3 cellular contexts compared by ENCODE assay signal in the genomic region with DNA sequence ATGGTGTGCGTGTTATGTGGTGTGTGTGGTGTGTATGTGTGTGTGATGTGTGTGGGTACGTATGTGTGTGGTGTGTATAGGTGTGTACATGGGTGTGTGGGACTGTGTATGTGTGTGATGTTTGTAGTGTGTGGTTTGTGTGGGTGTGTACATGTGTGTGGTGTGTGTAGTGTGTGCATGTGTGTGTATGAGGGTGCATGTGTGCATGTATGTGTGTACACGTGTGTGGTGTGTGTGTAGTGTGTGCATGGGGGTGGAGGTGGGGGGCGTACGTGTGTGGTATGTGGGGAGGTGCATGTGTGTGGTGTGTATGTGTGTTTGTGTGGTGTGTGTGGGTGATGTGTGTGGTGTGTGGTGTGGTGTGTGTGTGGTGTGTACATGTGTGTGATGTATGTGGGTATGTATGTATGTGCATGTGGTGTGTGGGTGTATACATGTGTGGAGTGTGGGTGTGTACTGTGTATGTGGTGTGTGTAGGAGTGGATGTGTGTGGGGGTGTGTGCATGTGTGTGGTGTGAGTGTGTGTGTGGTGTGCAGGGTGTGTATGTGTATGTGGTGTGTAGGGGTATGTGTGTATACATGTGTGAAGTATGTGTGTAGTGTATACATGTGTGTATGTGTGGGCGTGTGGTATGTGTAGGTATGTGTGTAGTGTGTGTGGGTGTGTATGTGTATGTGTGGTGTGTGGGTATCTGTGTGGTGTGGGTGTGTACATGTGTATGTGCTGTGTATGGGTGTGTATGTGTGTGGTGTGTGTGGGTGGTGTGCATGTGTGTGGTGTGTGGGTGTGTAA.
A peak's percentile ranks its signal among the peaks of the same experiment; 100 is the strongest.
TF ChIP-seq lines count a peak whose summit lies in the region.

No MANE protein-coding gene starts in this region.

TF ChIP-seq in GM12891, 5 proteins besides CTCF, POLR2A, EP300 and RAD21:
- no peak for TF ChIP-seq PAX5 (IDR thresholded peaks at IDR 0.05; ENCODE audit: insufficient read depth, low read length, severe bottlenecking)
- TF ChIP-seq POLR2AphosphoS5 (IDR thresholded peaks at IDR 0.05; ENCODE audit: low read depth, low read length) = no peak
- TF ChIP-seq POU2F2 (IDR thresholded peaks at IDR 0.05; ENCODE audit: low read depth, low read length) = no peak
- no peak for TF ChIP-seq SPI1 (IDR thresholded peaks at IDR 0.05; ENCODE audit: low read depth, low read length)
- TF ChIP-seq TAF1 (IDR thresholded peaks at IDR 0.05; ENCODE audit: low read depth, low read length) = no peak

TF ChIP-seq in HEK293, 187 proteins besides CTCF, POLR2A, EP300 and RAD21 (continues in another document):
- TF ChIP-seq ZNF623 (tag by site-specific recombination; IDR thresholded peaks at IDR 0.05) (no peak), ZNF501 (tag by site-specific recombination; IDR thresholded peaks at IDR 0.05) (no peak), ZNF544 (tag by site-specific recombination; IDR thresholded peaks at IDR 0.05) (0 out of 2 replicates have a peak, but pooled peaks have one; percentile 7), BCL11A (tag by site-specific recombination; IDR thresholded peaks at IDR 0.05; ENCODE audit: low read depth) (no peak), ZNF223 (tag by site-specific recombination; IDR thresholded peaks at IDR 0.05) (no peak), ZNF76 (tag by site-specific recombination; IDR thresholded peaks at IDR 0.05; ENCODE audit: borderline replicate concordance, low read depth) (no peak), ZNF670 (tag by site-specific recombination; IDR thresholded peaks at IDR 0.05; ENCODE audit: low read depth) (0 out of 2 replicates have a peak, but pooled peaks have one; percentile 37), ZNF837 (tag by site-specific recombination; IDR thresholded peaks at IDR 0.05) (no peak), ZNF394 (tag by site-specific recombination; IDR thresholded peaks at IDR 0.05; ENCODE audit: borderline replicate concordance) (no peak), ZNF23 (tag by site-specific recombination; IDR thresholded peaks at IDR 0.05; ENCODE audit: borderline replicate concordance) (no peak), ZNF175 (tag by site-specific recombination; IDR thresholded peaks at IDR 0.05) (no peak), ZNF324 (tag by site-specific recombination; IDR thresholded peaks at IDR 0.05) (no peak), ZNF404 (tag by site-specific recombination; IDR thresholded peaks at IDR 0.05) (no peak), ZBTB17 (tag by site-specific recombination; IDR thresholded peaks at IDR 0.05) (no peak), ZNF202 (tag by site-specific recombination; IDR thresholded peaks at IDR 0.05; ENCODE audit: borderline replicate concordance) (no peak), ZNF514 (tag by site-specific recombination; IDR thresholded peaks at IDR 0.05) (no peak), ZFP37 (tag by site-specific recombination; IDR thresholded peaks at IDR 0.05) (no peak)
- TF ChIP-seq, protein P1, sequence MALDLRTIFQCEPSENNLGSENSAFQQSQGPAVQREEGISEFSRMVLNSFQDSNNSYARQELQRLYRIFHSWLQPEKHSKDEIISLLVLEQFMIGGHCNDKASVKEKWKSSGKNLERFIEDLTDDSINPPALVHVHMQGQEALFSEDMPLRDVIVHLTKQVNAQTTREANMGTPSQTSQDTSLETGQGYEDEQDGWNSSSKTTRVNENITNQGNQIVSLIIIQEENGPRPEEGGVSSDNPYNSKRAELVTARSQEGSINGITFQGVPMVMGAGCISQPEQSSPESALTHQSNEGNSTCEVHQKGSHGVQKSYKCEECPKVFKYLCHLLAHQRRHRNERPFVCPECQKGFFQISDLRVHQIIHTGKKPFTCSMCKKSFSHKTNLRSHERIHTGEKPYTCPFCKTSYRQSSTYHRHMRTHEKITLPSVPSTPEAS (tag by site-specific recombination; IDR thresholded peaks at IDR 0.05) = peak; percentile 41; the same call in 1 of the 2 replicates
- TF ChIP-seq, protein P2, sequence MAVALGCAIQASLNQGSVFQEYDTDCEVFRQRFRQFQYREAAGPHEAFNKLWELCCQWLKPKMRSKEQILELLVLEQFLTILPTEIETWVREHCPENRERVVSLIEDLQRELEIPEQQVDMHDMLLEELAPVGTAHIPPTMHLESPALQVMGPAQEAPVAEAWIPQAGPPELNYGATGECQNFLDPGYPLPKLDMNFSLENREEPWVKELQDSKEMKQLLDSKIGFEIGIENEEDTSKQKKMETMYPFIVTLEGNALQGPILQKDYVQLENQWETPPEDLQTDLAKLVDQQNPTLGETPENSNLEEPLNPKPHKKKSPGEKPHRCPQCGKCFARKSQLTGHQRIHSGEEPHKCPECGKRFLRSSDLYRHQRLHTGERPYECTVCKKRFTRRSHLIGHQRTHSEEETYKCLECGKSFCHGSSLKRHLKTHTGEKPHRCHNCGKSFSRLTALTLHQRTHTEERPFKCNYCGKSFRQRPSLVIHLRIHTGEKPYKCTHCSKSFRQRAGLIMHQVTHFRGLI (tag by site-specific recombination; IDR thresholded peaks at IDR 0.05) = no peak
- TF ChIP-seq, protein P3, sequence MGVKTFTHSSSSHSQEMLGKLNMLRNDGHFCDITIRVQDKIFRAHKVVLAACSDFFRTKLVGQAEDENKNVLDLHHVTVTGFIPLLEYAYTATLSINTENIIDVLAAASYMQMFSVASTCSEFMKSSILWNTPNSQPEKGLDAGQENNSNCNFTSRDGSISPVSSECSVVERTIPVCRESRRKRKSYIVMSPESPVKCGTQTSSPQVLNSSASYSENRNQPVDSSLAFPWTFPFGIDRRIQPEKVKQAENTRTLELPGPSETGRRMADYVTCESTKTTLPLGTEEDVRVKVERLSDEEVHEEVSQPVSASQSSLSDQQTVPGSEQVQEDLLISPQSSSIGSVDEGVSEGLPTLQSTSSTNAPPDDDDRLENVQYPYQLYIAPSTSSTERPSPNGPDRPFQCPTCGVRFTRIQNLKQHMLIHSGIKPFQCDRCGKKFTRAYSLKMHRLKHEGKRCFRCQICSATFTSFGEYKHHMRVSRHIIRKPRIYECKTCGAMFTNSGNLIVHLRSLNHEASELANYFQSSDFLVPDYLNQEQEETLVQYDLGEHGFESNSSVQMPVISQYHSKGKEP (tag by site-specific recombination; IDR thresholded peaks at IDR 0.05) = no peak
- TF ChIP-seq, protein P4, sequence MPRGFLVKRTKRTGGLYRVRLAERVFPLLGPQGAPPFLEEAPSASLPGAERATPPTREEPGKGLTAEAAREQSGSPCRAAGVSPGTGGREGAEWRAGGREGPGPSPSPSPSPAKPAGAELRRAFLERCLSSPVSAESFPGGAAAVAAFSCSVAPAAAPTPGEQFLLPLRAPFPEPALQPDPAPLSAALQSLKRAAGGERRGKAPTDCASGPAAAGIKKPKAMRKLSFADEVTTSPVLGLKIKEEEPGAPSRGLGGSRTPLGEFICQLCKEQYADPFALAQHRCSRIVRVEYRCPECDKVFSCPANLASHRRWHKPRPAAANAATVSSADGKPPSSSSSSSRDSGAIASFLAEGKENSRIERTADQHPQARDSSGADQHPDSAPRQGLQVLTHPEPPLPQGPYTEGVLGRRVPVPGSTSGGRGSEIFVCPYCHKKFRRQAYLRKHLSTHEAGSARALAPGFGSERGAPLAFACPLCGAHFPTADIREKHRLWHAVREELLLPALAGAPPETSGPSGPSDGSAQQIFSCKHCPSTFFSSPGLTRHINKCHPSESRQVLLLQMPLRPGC (tag by site-specific recombination; IDR thresholded peaks at IDR 0.05) = no peak
- TF ChIP-seq, protein P5, sequence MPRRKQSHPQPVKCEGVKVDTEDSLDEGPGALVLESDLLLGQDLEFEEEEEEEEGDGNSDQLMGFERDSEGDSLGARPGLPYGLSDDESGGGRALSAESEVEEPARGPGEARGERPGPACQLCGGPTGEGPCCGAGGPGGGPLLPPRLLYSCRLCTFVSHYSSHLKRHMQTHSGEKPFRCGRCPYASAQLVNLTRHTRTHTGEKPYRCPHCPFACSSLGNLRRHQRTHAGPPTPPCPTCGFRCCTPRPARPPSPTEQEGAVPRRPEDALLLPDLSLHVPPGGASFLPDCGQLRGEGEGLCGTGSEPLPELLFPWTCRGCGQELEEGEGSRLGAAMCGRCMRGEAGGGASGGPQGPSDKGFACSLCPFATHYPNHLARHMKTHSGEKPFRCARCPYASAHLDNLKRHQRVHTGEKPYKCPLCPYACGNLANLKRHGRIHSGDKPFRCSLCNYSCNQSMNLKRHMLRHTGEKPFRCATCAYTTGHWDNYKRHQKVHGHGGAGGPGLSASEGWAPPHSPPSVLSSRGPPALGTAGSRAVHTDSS (tag by site-specific recombination; IDR thresholded peaks at IDR 0.05) = no peak

TF ChIP-seq in neural cell, 6 proteins besides CTCF, POLR2A, EP300 and RAD21:
- TF ChIP-seq, protein P6, sequence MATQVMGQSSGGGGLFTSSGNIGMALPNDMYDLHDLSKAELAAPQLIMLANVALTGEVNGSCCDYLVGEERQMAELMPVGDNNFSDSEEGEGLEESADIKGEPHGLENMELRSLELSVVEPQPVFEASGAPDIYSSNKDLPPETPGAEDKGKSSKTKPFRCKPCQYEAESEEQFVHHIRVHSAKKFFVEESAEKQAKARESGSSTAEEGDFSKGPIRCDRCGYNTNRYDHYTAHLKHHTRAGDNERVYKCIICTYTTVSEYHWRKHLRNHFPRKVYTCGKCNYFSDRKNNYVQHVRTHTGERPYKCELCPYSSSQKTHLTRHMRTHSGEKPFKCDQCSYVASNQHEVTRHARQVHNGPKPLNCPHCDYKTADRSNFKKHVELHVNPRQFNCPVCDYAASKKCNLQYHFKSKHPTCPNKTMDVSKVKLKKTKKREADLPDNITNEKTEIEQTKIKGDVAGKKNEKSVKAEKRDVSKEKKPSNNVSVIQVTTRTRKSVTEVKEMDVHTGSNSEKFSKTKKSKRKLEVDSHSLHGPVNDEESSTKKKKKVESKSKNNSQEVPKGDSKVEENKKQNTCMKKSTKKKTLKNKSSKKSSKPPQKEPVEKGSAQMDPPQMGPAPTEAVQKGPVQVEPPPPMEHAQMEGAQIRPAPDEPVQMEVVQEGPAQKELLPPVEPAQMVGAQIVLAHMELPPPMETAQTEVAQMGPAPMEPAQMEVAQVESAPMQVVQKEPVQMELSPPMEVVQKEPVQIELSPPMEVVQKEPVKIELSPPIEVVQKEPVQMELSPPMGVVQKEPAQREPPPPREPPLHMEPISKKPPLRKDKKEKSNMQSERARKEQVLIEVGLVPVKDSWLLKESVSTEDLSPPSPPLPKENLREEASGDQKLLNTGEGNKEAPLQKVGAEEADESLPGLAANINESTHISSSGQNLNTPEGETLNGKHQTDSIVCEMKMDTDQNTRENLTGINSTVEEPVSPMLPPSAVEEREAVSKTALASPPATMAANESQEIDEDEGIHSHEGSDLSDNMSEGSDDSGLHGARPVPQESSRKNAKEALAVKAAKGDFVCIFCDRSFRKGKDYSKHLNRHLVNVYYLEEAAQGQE (IDR thresholded peaks at IDR 0.05; ENCODE audit: borderline replicate concordance) = no peak
- TF ChIP-seq SMC3 (conservative IDR thresholded peaks at IDR 0.05; ENCODE audit: poor library complexity) (no peak), POLR2AphosphoS5 (IDR thresholded peaks at IDR 0.05) (no peak), EZH2 (IDR thresholded peaks at IDR 0.05; ENCODE audit: borderline replicate concordance, insufficient read depth, low read length, poor library complexity, severe bottlenecking) (no peak), MXI1 (conservative IDR thresholded peaks at IDR 0.05; ENCODE audit: poor library complexity, severe bottlenecking) (no peak), TAF1 (IDR thresholded peaks at IDR 0.05; ENCODE audit: low read depth) (no peak)
